In genomic region chrX:386768-387575, GRCh38 we compare ENCODE assay signal across 8 cellular contexts. TPM values are rescaled to one million over a fixed set of nuclear protein-coding genes. Genes with fewer than 3 reads are reported as not detected.
A peak's percentile ranks its signal among the peaks of the same experiment; 100 is the strongest.
DNase-seq lines count a peak whose midpoint lies in the region; ATAC-seq and TF ChIP-seq lines count a peak whose summit lies in the region.

PPP2R3B (minus strand) TSS chrX:386907; CDS start chrX:386691, 216 bp downstream.

- H3K27me3 Mint-ChIP-seq in activated T-cell treated with anti-CD3 and anti-CD28 coated beads, Interleukin-2, amount 50 U/mL, for 4 hours (ENCODE audit: low read depth): no peaks in the 10 kb centered on the region
- H3K27me3 Mint-ChIP-seq in neural progenitor cell (ENCODE audit: insufficient read depth, low read depth): peaks cover 10% of the 10 kb centered on the region

- no peaks in the 10 kb centered on the region for H4K20me1 ChIP-seq in neural progenitor cell (ENCODE audit: low read depth)

- H3K36me3 Mint-ChIP-seq in activated T-cell treated with anti-CD3 and anti-CD28 coated beads, Interleukin-2, amount 50 U/mL, for 4 hours (ENCODE audit: insufficient read depth): no peaks in the 10 kb centered on the region
- peaks cover under 1% of the 10 kb centered on the region for H3K36me3 Mint-ChIP-seq in neural progenitor cell

- H3F3A ChIP-seq in neural progenitor cell (ENCODE audit: low read depth): peaks cover 9% of the 10 kb centered on the region

- TF ChIP-seq CTCF in fibroblast of pulmonary artery (IDR thresholded peaks at IDR 0.05; ENCODE audit: low read length, missing control alignments) (no peak), neural progenitor cell (IDR thresholded peaks at IDR 0.05) (no peak)

- peak within 1 kb of the TSS; percentile 98 for H3K9ac ChIP-seq in neural progenitor cell

- peak within 1 kb of the TSS; percentile 99 for H3K27ac Mint-ChIP-seq in neural progenitor cell

- no peaks in the 10 kb centered on the region for H3K4me1 ChIP-seq in neural progenitor cell

- no peaks in the 10 kb centered on the region for H3K9me3 Mint-ChIP-seq in activated T-cell treated with anti-CD3 and anti-CD28 coated beads, Interleukin-2, amount 50 U/mL, for 4 hours
- no peaks in the 10 kb centered on the region for H3K9me3 Mint-ChIP-seq in neural progenitor cell

- H3K4me2 ChIP-seq in neural progenitor cell: peak within 1 kb of the TSS; percentile 96

- H2AFZ ChIP-seq in neural progenitor cell (replicated peaks): peak within 1 kb of the TSS; percentile 92

- peaks cover 5% of the 10 kb centered on the region for H3K4me1 Mint-ChIP-seq in activated T-cell treated with anti-CD3 and anti-CD28 coated beads, Interleukin-2, amount 50 U/mL, for 4 hours (ENCODE audit: low read depth)
- H3K4me1 Mint-ChIP-seq in neural progenitor cell: peaks cover 16% of the 10 kb centered on the region

- ATAC-seq in GM21737 (IDR thresholded peaks at IDR 0.05; ENCODE audit: unreplicated experiment): peak; percentile 96
- peak; percentile 90 for ATAC-seq in activated T-cell treated with anti-CD3 and anti-CD28 coated beads, Interleukin-2, amount 50 U/mL, for 4 hours

- no peaks in the 10 kb centered on the region for H3K9me3 ChIP-seq in neural progenitor cell (ENCODE audit: low read depth)

- peak within 1 kb of the TSS; percentile 85 for H3K4me3 Mint-ChIP-seq in activated T-cell treated with anti-CD3 and anti-CD28 coated beads, Interleukin-2, amount 50 U/mL, for 4 hours
- H3K4me3 Mint-ChIP-seq in neural progenitor cell: peak within 1 kb of the TSS; percentile 94

- H3K4me3 ChIP-seq in fibroblast of pulmonary artery (replicated peaks; ENCODE audit: low read depth, low read length): peak within 1 kb of the TSS; percentile 88
- peak within 1 kb of the TSS; percentile 83 for H3K4me3 ChIP-seq in neural progenitor cell

- H3K79me2 ChIP-seq in neural progenitor cell (ENCODE audit: low read depth): peaks cover 40% of the 10 kb centered on the region

- peak within 1 kb of the TSS; percentile 99 for H3K27ac ChIP-seq in neural progenitor cell

- DNase-seq in D341Med (ENCODE audit: low spot score): peak; percentile 100
- peak; percentile 96 for DNase-seq in LHCN-M2 (ENCODE audit: low read depth)
- peak; percentile 99 for DNase-seq in activated T-cell treated with anti-CD3 and anti-CD28 coated beads, Interleukin-2, amount 50 U/mL, for 4 hours
- peak; percentile 99 for DNase-seq in fibroblast of pulmonary artery (ENCODE audit: low read depth)
- DNase-seq in neural progenitor cell (ENCODE audit: low spot score): peak; percentile 99
- peak; percentile 98 for DNase-seq in superior temporal gyrus (ENCODE audit: extremely low spot score)
- no peak for DNase-seq in NCI-H2171 treated with DMSO at 0.1 percent for 48 hours (lab: John Stamatoyannopoulos, UW)

- H3K27me3 ChIP-seq in neural progenitor cell: no peaks in the 10 kb centered on the region

- no peaks in the 10 kb centered on the region for H3K36me3 ChIP-seq in neural progenitor cell

RNA-seq across cellular contexts. Expression of gene PPP2R3B, which starts in this region (rescaled TPM):
- 21.2 and 23.6 TPM in 2 replicates for total RNA-seq in LHCN-M2 (2014; rRNA removed)
- polyA plus RNA-seq in LHCN-M2 (2012): 13.6 TPM
- total RNA-seq in activated T-cell treated with anti-CD3 and anti-CD28 coated beads, Interleukin-2, amount 50 U/mL, for 4 hours: 10 to 100 TPM; 29.0 to 47.6 (median 30.3) TPM
- 30.3 and 81.8 TPM in 2 replicates for total RNA-seq in neural progenitor cell (ENCODE audit: low replicate concordance)
